In genomic region chr7:152115021-152115718, GRCh38 we compare ENCODE assay signal across 1 cellular context.
TF ChIP-seq lines count a peak whose summit lies in the region.

No MANE protein-coding gene starts in this region.

TF ChIP-seq in HepG2, 621 proteins besides CTCF, POLR2A, EP300 and RAD21 (continued from another document):
- no peak for TF ChIP-seq ZSCAN5A (CRISPR knock-in tag; IDR thresholded peaks at IDR 0.05; ENCODE audit: borderline replicate concordance)
- TF ChIP-seq ZNF672 (CRISPR knock-in tag; IDR thresholded peaks at IDR 0.05), result no peak
